In the genomic region with DNA sequence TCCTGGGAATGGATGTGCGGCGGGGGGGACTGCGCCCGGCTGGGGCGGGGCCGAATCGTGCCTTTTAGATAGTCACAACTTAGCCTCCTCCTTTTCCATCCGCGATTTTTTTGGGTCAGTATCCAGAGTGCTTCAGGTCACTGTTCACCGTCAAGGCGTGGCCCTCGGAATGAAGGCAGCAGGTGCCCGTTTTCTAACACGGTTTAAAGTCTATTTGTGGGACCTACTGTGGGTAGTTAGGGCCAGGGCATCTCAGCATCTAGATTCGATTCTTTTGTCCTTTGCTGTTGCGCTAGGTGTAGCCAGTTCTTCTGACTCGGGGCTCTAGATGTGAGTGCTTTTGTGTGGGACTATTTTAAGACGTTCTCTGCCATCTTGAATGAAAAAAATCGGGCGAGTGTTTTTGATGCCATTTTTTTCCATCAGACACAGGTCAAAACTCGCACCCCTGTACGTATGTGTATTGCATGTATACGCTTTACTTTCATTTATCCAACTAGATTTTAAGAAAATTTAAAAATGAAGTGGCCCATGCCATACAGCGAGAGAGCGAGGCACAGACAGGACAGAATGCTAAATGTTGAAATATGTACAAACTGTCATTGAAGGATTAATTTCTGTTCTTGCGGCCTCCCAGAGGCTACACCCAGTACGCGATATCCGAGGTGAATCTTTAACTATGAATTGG, we compare ENCODE assay signal across 8 cellular contexts.
DNase-seq lines count a peak whose midpoint lies in the region; ATAC-seq and TF ChIP-seq lines count a peak whose summit lies in the region.

No MANE protein-coding gene starts in this region.

- H3K27ac Mint-ChIP-seq in nephron, result peak overlapping the region; percentile 94 to 98 (median 98)

- H3K4me3 Mint-ChIP-seq in nephron, result peak overlapping the region; percentile 93 to 94 (median 93)

- H3K27ac ChIP-seq in VCaP (peak overlapping the region; percentile 94), epithelial cell of prostate (peak overlapping the region; percentile 94)

- H3K9me3 Mint-ChIP-seq in nephron, result no peaks in the 10 kb centered on the region

- TF ChIP-seq CTCF in VCaP (conservative IDR thresholded peaks at IDR 0.05), result no peak
- TF ChIP-seq CTCF in nephron (IDR thresholded peaks at IDR 0.05; ENCODE audit: unreplicated experiment in 3 of 3), result no peak

- peak; percentile 83 for DNase-seq in DMS53 (lab: John Stamatoyannopoulos, UW)
- DNase-seq in NCI-H146 treated with DMSO at 0.1 percent for 48 hours (lab: John Stamatoyannopoulos, UW; ENCODE audit: unreplicated experiment), result peak; percentile 63
- no peak for DNase-seq in epithelial cell of prostate (ENCODE audit: low read depth, low spot score)
- DNase-seq in HPDE6-E6E7 (ENCODE audit: extremely low spot score), result no peak
- DNase-seq in iPS-NIHi7 (ENCODE audit: extremely low spot score), result no peak

- no peaks in the 10 kb centered on the region for H3K27me3 Mint-ChIP-seq in nephron (ENCODE audit: low read depth)

- peak; percentile 0 for ATAC-seq in GM21825 (IDR thresholded peaks at IDR 0.05; ENCODE audit: unreplicated experiment)

- peaks cover 43% of the 10 kb centered on the region for H3K4me1 Mint-ChIP-seq in nephron

- peaks cover 11% of the 10 kb centered on the region for H3K36me3 Mint-ChIP-seq in nephron (ENCODE audit: low read depth)

Comparison
In these comparisons a context has a peak if more than half of its experiments do, and no peak if none do; other contexts are left out.
1. DNase-seq: peak in DMS53 (single experiment) and NCI-H146 treated with DMSO at 0.1 percent for 48 hours (single experiment); none in epithelial cell of prostate (single experiment), HPDE6-E6E7 (single experiment) and iPS-NIHi7 (single experiment).